In the genomic region with DNA sequence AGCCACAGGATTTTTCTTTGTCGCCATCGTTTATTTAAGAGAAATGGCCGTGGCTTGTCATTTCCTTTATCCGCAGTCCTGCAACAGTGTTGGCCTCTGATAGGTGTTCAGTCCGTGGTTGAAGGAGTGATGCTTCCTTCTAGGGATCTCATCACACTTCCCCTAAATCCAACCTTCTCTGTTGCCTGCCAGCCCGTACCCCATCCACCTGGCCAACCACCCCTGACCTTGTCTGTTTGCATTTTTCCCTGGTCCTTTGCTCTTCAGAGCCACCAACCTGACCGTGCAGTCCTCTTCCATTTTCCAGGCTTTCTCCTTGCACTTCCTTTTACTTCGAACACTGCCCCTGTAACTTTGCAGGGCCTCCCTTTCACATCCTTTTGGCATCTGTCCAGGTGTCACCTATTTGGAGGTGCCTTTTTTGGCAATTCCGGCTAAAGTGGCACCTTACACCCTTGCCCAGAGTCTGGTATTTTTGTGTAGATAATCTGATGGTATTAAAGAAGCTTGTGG, we compare ENCODE assay signal across 8 cellular contexts. TPM values are rescaled to one million over a fixed set of nuclear protein-coding genes. Genes with fewer than 3 reads are reported as not detected.
DNase-seq lines count a peak whose midpoint lies in the region; ATAC-seq and TF ChIP-seq lines count a peak whose summit lies in the region.

No MANE protein-coding gene starts in this region.

- H3K27me3 ChIP-seq in body of pancreas (no peaks in the 10 kb centered on the region), lower lobe of right lung (ENCODE audit: low read depth) (no peaks in the 10 kb centered on the region)

- TF ChIP-seq POLR2A in body of pancreas (IDR thresholded peaks at IDR 0.05), result no peak

- H3K27ac ChIP-seq in body of pancreas (peak overlapping the region; percentile 94 to 99 (median 96)), lower lobe of right lung (peak overlapping the region; percentile 98)

- TF ChIP-seq CTCF in body of pancreas (IDR thresholded peaks at IDR 0.05) (no peak), lower lobe of right lung (IDR thresholded peaks at IDR 0.05) (no peak)

- ATAC-seq in body of pancreas (no peak), lower lobe of right lung (peak in 1 of 2 donors; percentile 3), GM21576 (IDR thresholded peaks at IDR 0.05; ENCODE audit: unreplicated experiment) (no peak), GM18909 (IDR thresholded peaks at IDR 0.05; ENCODE audit: poor library complexity, unreplicated experiment) (no peak), GM18867 (IDR thresholded peaks at IDR 0.05; ENCODE audit: unreplicated experiment) (no peak)

- H3K4me3 ChIP-seq in body of pancreas, result peak overlapping the region; percentile 91 to 95
- peak overlapping the region; percentile 94 for H3K4me3 ChIP-seq in lower lobe of right lung

- H3K36me3 ChIP-seq in body of pancreas (replicated peaks in 1 of 2; ENCODE audit: insufficient read depth in 1 of 2, low read depth in 2 of 2), result peaks cover 14 to 16% of the 10 kb centered on the region in 2 donors
- H3K36me3 ChIP-seq in lower lobe of right lung, result peaks cover 29% of the 10 kb centered on the region

- intact Hi-C loops in body of pancreas (cut with DNase I), result no loop called here
- intact Hi-C loops in lower lobe of right lung (cut with DNase I), result no loop called here

- peak; percentile 6 for DNase-seq in activated naive CD4-positive, alpha-beta T cell treated with Interleukin-2 at 50 U/mL for 16 hours
- DNase-seq in activated naive CD4-positive, alpha-beta T cell treated with anti-CD3 and anti-CD28 coated beads, Interleukin-2, amount 50 U/mL, for 16 hours, result no peak
- DNase-seq in NCI-H2029 (lab: John Stamatoyannopoulos, UW) (peak; percentile 29), body of pancreas (no peak), lower lobe of right lung (no peak)

- 1 to 2% methylated on average over 9 of the region's 9 CpGs for WGBS in body of pancreas, 2 donors

- H3K9me3 ChIP-seq in body of pancreas (peaks cover 0 to 7% (median 0%) of the 10 kb centered on the region in 3 donors), lower lobe of right lung (no peaks in the 10 kb centered on the region)

- H3K4me1 ChIP-seq in body of pancreas (peaks cover 25% of the 10 kb centered on the region), lower lobe of right lung (peaks cover 41% of the 10 kb centered on the region)

RNA-seq across cellular contexts. Expression of gene ZNF460, which starts 0.7 kb away (rescaled TPM):
- total RNA-seq in body of pancreas, result 10 to 100 TPM; 22.7 to 30.1 TPM
- 51.4 TPM for total RNA-seq in lower lobe of right lung

RNA-seq across cellular contexts. Expression of gene ZNF543, which starts 39.3 kb away (rescaled TPM):
- total RNA-seq in body of pancreas, result 1 to 10 TPM in 1 of 2 donors, under 1 TPM in 1; 0.33 to 3.9 TPM
- 5.3 TPM for total RNA-seq in lower lobe of right lung

RNA-seq across cellular contexts. Expression of gene ZNF805, which starts 40.5 kb away (rescaled TPM):
- total RNA-seq in body of pancreas (10 to 100 TPM in 1 of 2 donors, 1 to 10 TPM in 1; 8.8 to 13.8 TPM), lower lobe of right lung (13.6 TPM)

RNA-seq across cellular contexts. Expression of gene AURKC, which starts 50.1 kb away (rescaled TPM):
- total RNA-seq in body of pancreas, result not detected
- total RNA-seq in lower lobe of right lung, result 1.7 TPM

Comparison
In these comparisons a context has a peak if more than half of its experiments do, and no peak if none do; other contexts are left out.
1. DNase-seq: peak in activated naive CD4-positive, alpha-beta T cell treated with Interleukin-2 at 50 U/mL for 16 hours (single experiment) and NCI-H2029 (single experiment); none in activated naive CD4-positive, alpha-beta T cell treated with anti-CD3 and anti-CD28 coated beads, Interleukin-2, amount 50 U/mL, for 16 hours (single experiment), body of pancreas (0 of 4) and lower lobe of right lung (single experiment).